Comparison of ENCODE assay signal across 14 cellular contexts in genomic region chr5:74205745-74206570, GRCh38.
DNase-seq lines count a peak whose midpoint lies in the region; ATAC-seq, FAIRE-seq and TF ChIP-seq lines count a peak whose summit lies in the region.
"Had no signal": no experiment of that assay in that cellular context is flagged by ENCODE, and none has a peak within 500 bp of the region (broad histone marks: within the 10 kb centered on the region; RNA-seq: fewer than 3 reads in every experiment).

No MANE protein-coding gene starts in this region.

- H3K4me3 Mint-ChIP-seq in MCF 10A (ENCODE audit: unreplicated experiment) = peak overlapping the region; percentile 10
- H3K4me3 Mint-ChIP-seq: activated CD4-positive, alpha-beta T cell treated with anti-CD3 and anti-CD28 coated beads for 36 hours; activated naive CD8-positive, alpha-beta T cell; immature natural killer cell had no signal

- peaks cover 27% of the 10 kb centered on the region for H3K4me1 Mint-ChIP-seq in MCF 10A (ENCODE audit: insufficient read depth, unreplicated experiment)
- H3K4me1 Mint-ChIP-seq: immature natural killer cell had no signal

- peaks cover 26% of the 10 kb centered on the region for H3F3A ChIP-seq in SK-N-SH (replicated peaks; ENCODE audit: insufficient read depth)

- no peak overlapping the region for H3K27ac ChIP-seq in breast epithelium
- peak overlapping the region in 1 of 2 experiments; percentile 46; a peak in 2 of 4 replicates for H3K27ac ChIP-seq in SK-N-SH (ENCODE audit: low read depth in 2 of 2, low read length in 1 of 2)
- no peak overlapping the region for H3K27ac ChIP-seq in keratinocyte (ENCODE audit: control insufficient read depth, insufficient read depth, low read length)

- no peaks in the 10 kb centered on the region for H3K36me3 Mint-ChIP-seq in MCF 10A (ENCODE audit: insufficient read depth, unreplicated experiment)
- H3K36me3 Mint-ChIP-seq: activated naive CD8-positive, alpha-beta T cell; immature natural killer cell had no signal

- no peak for TF ChIP-seq RAD21 in SK-N-SH (IDR thresholded peaks at IDR 0.05; ENCODE audit: low read length)

- H3K4me1 ChIP-seq in breast epithelium (peaks cover 0 to under 1% of the 10 kb centered on the region in 2 donors), SK-N-SH (ENCODE audit: control insufficient read depth in 1 of 2, insufficient read depth in 2 of 2, low read depth in 1 of 2, low read length in 1 of 2) (peaks cover 16 to 25% of the 10 kb centered on the region in 2 experiments), keratinocyte (ENCODE audit: control insufficient read depth, extremely low read depth, insufficient read depth, low read length) (peaks cover 27% of the 10 kb centered on the region)

- no peaks in the 10 kb centered on the region for H3K9me3 Mint-ChIP-seq in MCF 10A (ENCODE audit: unreplicated experiment)
- H3K9me3 Mint-ChIP-seq: immature natural killer cell had no signal

- peak overlapping the region; percentile 32; the same call in 1 of the 2 replicates for H3K4me2 ChIP-seq in SK-N-SH
- H3K4me2 ChIP-seq in keratinocyte (ENCODE audit: control insufficient read depth, extremely low read depth, insufficient read depth, low read depth, low read length) = peak overlapping the region; percentile 54

- H3K27ac Mint-ChIP-seq in MCF 10A (ENCODE audit: low read depth, unreplicated experiment) = peak overlapping the region; percentile 93
- H3K27ac Mint-ChIP-seq: activated CD4-positive, alpha-beta T cell treated with anti-CD3 and anti-CD28 coated beads for 36 hours; activated naive CD8-positive, alpha-beta T cell; immature natural killer cell had no signal

- no peak for ATAC-seq in GM21528 (IDR thresholded peaks at IDR 0.05; ENCODE audit: low FRiP score, unreplicated experiment)
- no peak for ATAC-seq in HG03025 (IDR thresholded peaks at IDR 0.05; ENCODE audit: low FRiP score, unreplicated experiment)
- ATAC-seq: activated CD4-positive, alpha-beta T cell treated with anti-CD3 and anti-CD28 coated beads for 36 hours had no signal

- H3K79me2 ChIP-seq in SK-N-SH (ENCODE audit: insufficient read depth) (no peaks in the 10 kb centered on the region), keratinocyte (ENCODE audit: control insufficient read depth, insufficient read depth, low read length) (no peaks in the 10 kb centered on the region)

- FAIRE-seq in keratinocyte (lab: Jason Lieb, UNC) = no peak

- 30% methylated on average over 6 of the region's 6 CpGs for WGBS in SK-N-SH (ENCODE audit: low lambda C conversion rate)

- H3K9me1 ChIP-seq in keratinocyte (ENCODE audit: control insufficient read depth, extremely low read depth, insufficient read depth, low read length) = no peaks in the 10 kb centered on the region

- CTCF ChIA-PET in MCF 10A (lab: Yijun Ruan, JAX) (interaction anchor here (0.6 to 1.1 kb wide), 2 partner anchors 150 to 301 kb away, joined by 3 read pairs; no protein-coding TSS in a partner anchor), SK-N-SH (lab: Yijun Ruan, JAX) (no interaction called here)

- dilution Hi-C loops in keratinocyte (cut with MboI; ENCODE audit: extremely low pct_ligation_motif_present, low sequenced_read_pairs) = no loop called here

- H3K36me3 ChIP-seq in breast epithelium (no peaks in the 10 kb centered on the region), SK-N-SH (replicated peaks in 1 of 2; ENCODE audit: control insufficient read depth in 1 of 2, insufficient read depth in 2 of 2, low read length in 1 of 2) (no peaks in the 10 kb centered on the region), keratinocyte (ENCODE audit: control insufficient read depth in 2 of 2, extremely low read depth in 1 of 2, insufficient read depth in 2 of 2, low read length in 2 of 2) (no peaks in the 10 kb centered on the region)

- no peak for TF ChIP-seq POLR2A in breast epithelium (IDR thresholded peaks at IDR 0.05)

- no peak for TF ChIP-seq CTCF in MCF 10A (IDR thresholded peaks at IDR 0.05; ENCODE audit: unreplicated experiment)
- no peak for TF ChIP-seq CTCF in breast epithelium (IDR thresholded peaks at IDR 0.05)
- TF ChIP-seq CTCF in SK-N-SH (IDR thresholded peaks at IDR 0.05) = no peak
- TF ChIP-seq CTCF in keratinocyte (optimal IDR thresholded peaks at IDR 0.05 in 1 of 3, IDR thresholded peaks at IDR 0.05 in 1 of 3, conservative IDR thresholded peaks at IDR 0.05 in 1 of 3; ENCODE audit: extremely low read depth in 1 of 3, insufficient read depth in 2 of 3, low read length in 3 of 3) = no peak

- H3K9me2 ChIP-seq in SK-N-SH = no peaks in the 10 kb centered on the region

- H3K9me3 ChIP-seq in breast epithelium (no peaks in the 10 kb centered on the region), SK-N-SH (no peaks in the 10 kb centered on the region), keratinocyte (ENCODE audit: control insufficient read depth, low read depth, low read length) (no peaks in the 10 kb centered on the region)

- POLR2A ChIA-PET in MCF 10A (lab: Yijun Ruan, JAX) = interaction anchor here (1.0 to 1.1 kb wide), 2 partner anchors 55 to 335 kb away, joined by 3 to 5 read pairs; no protein-coding TSS in a partner anchor
- POLR2A ChIA-PET in SK-N-SH (lab: Yijun Ruan, JAX) = no interaction called here

- intact Hi-C loops in MCF 10A (cut with micrococcal nuclease) = no loop called here
- intact Hi-C loops in breast epithelium (cut with DNase I; ENCODE audit: low total_unique reads) = no loop called here

- H2AFZ ChIP-seq in SK-N-SH (ENCODE audit: low read depth) (peak overlapping the region; percentile 40; the same call in 1 of the 2 replicates), keratinocyte (ENCODE audit: control insufficient read depth, low read length) (peak overlapping the region; percentile 48)

- H3K4me3 ChIP-seq in breast epithelium (no peak overlapping the region), SK-N-SH (ENCODE audit: low read depth in 2 of 2, low read length in 1 of 2) (no peak overlapping the region), keratinocyte (ENCODE audit: control insufficient read depth in 2 of 3, extremely low read depth in 1 of 3, insufficient read depth in 2 of 3, low read depth in 1 of 3, low read length in 3 of 3) (no peak overlapping the region)

- H4K20me1 ChIP-seq in SK-N-SH (ENCODE audit: insufficient read depth) = no peaks in the 10 kb centered on the region
- no peaks in the 10 kb centered on the region for H4K20me1 ChIP-seq in keratinocyte (ENCODE audit: control insufficient read depth, extremely low read depth, insufficient read depth, low read length)

- no peaks in the 10 kb centered on the region for H3K27me3 Mint-ChIP-seq in MCF 10A (ENCODE audit: insufficient read depth, unreplicated experiment)

- TF ChIP-seq EP300 in SK-N-SH (IDR thresholded peaks at IDR 0.05; ENCODE audit: borderline replicate concordance in 1 of 2, low read depth in 1 of 2, low read length in 1 of 2) = no peak

- H3K9ac ChIP-seq in SK-N-SH = no peak overlapping the region
- no peak overlapping the region for H3K9ac ChIP-seq in keratinocyte (ENCODE audit: control insufficient read depth, extremely low read depth, insufficient read depth, low read length)

- H3K27me3 ChIP-seq in breast epithelium (no peaks in the 10 kb centered on the region), SK-N-SH (ENCODE audit: insufficient read depth) (no peaks in the 10 kb centered on the region), keratinocyte (ENCODE audit: control insufficient read depth, extremely low read depth, insufficient read depth, low read length) (no peaks in the 10 kb centered on the region)

- DNase-seq in MCF 10A (ENCODE audit: unreplicated experiment) = peak; percentile 7
- DNase-seq in breast epithelium (ENCODE audit: low spot score in 2 of 2) = no peak
- no peak for DNase-seq in SK-N-SH
- DNase-seq in keratinocyte (ENCODE audit: low read depth, low spot score) = no peak
- no peak for DNase-seq in DMS79 treated with DMSO at 0.1 percent for 48 hours (lab: John Stamatoyannopoulos, UW)
- DNase-seq in activated effector memory CD4-positive, alpha-beta T cell treated with Interleukin-2 at 50 U/mL for 16 hours = no peak
- DNase-seq: activated CD4-positive, alpha-beta T cell treated with anti-CD3 and anti-CD28 coated beads for 36 hours; cerebellar nuclear complex; immature natural killer cell; KBM-7; stimulated activated CD4-positive, alpha-beta T cell treated with anti-CD3 and anti-CD28 coated beads, Interleukin-15, amount 100 ng/mL, for 24 hours had no signal

- BruUV-seq in MCF 10A (replicated peaks; lab: Mats Ljungman, UMichigan) = no TSS peak

TF ChIP-seq in SK-N-SH, 30 proteins besides CTCF, POLR2A, EP300 and RAD21:
- TF ChIP-seq POLR2AphosphoS5 (IDR thresholded peaks at IDR 0.05; ENCODE audit: low read depth, low read length) (no peak), CHD2 (IDR thresholded peaks at IDR 0.05; ENCODE audit: low read length, partially characterized antibody) (no peak), FOSL2 (IDR thresholded peaks at IDR 0.05; ENCODE audit: borderline replicate concordance, low read depth) (peak; percentile 5; the same call in 1 of the 2 replicates), SIN3A (IDR thresholded peaks at IDR 0.05; ENCODE audit: borderline replicate concordance, low read depth, low read length) (no peak)
